Comparison of ENCODE assay signal across 1 cellular context in genomic region chr2:240989451-240990265, GRCh38.
A peak's percentile ranks its signal among the peaks of the same experiment; 100 is the strongest.
TF ChIP-seq lines count a peak whose summit lies in the region.

No MANE protein-coding gene starts in this region.

TF ChIP-seq in GM12878, 131 proteins besides CTCF, POLR2A, EP300 and RAD21:
- peak; percentile 35; the same call in 1 of the 2 replicates for TF ChIP-seq SMC3 (IDR thresholded peaks at IDR 0.05; ENCODE audit: borderline replicate concordance, low read length)
- no peak for TF ChIP-seq SIN3A (IDR thresholded peaks at IDR 0.05; ENCODE audit: low read depth, low read length)
- TF ChIP-seq IKZF1 (conservative IDR thresholded peaks at IDR 0.05) = 0 out of 2 replicates have a peak, but pooled peaks have one; percentile 23
